Comparison of ENCODE assay signal across 1 cellular context in the genomic region with DNA sequence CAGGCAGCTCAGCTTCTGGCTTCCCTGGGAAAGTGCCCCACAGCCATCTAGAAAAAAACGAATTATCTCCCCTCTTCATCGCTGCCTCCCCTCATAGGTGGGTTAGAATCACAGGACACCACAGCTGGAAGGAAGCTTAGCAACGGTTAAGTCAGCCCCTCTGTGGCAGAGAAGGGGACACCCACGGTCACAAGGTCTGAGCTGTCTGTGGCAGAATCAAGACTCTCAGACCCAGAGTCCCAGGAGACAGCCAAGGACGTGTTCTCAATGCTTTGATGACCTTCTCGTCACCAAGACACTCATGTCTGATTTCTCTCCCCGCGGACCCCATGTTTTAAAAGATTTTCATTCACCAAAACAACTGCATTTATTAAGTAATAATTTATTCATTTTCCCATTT.
TF ChIP-seq lines count a peak whose summit lies in the region.

No MANE protein-coding gene starts in this region.

TF ChIP-seq in H1, 55 proteins besides CTCF, POLR2A, EP300 and RAD21:
- TF ChIP-seq CREB1 (IDR thresholded peaks at IDR 0.05) = no peak
- TF ChIP-seq SRF (IDR thresholded peaks at IDR 0.05; ENCODE audit: low read depth, low read length) = no peak
- no peak for TF ChIP-seq RFX5 (IDR thresholded peaks at IDR 0.05; ENCODE audit: borderline replicate concordance, low read depth, low read length)
- TF ChIP-seq RNF2 (IDR thresholded peaks at IDR 0.05; ENCODE audit: borderline replicate concordance, low read depth, low read length, missing control alignments, poor library complexity, severe bottlenecking) = no peak
